Comparison of ENCODE assay signal across 8 cellular contexts in genomic region chr2:1750935-1751767, GRCh38. TPM values are rescaled to one million over a fixed set of nuclear protein-coding genes. Genes with fewer than 3 reads are reported as not detected.
A peak's percentile ranks its signal among the peaks of the same experiment; 100 is the strongest.
DNase-seq lines count a peak whose midpoint lies in the region; ATAC-seq and TF ChIP-seq lines count a peak whose summit lies in the region.

No MANE protein-coding gene starts in this region.

- no peaks in the 10 kb centered on the region for H3K9me2 ChIP-seq in MM.1S (replicated peaks; ENCODE audit: insufficient read depth, low read length)

- H3K36me3 ChIP-seq in MM.1S (replicated peaks; ENCODE audit: insufficient read depth, low read length) = no peaks in the 10 kb centered on the region

- ATAC-seq in GM18907 (IDR thresholded peaks at IDR 0.05; ENCODE audit: unreplicated experiment) = peak; percentile 78

- in situ Hi-C loops in ACHN (cut with HindIII; ENCODE audit: low pct_ligation_motif_present, low pct_unique_long_range_greater_than_20kb, low sequenced_read_pairs) (no loop called here), astrocyte of the spinal cord (cut with HindIII; ENCODE audit: low sequenced_read_pairs) (no loop called here)

- no peaks in the 10 kb centered on the region for H3K79me2 ChIP-seq in MM.1S (ENCODE audit: low read length)

- H3K4me3 ChIP-seq in MM.1S (ENCODE audit: low read length) (no peak overlapping the region), astrocyte of the spinal cord (ENCODE audit: low read depth, low read length) (no peak overlapping the region)

- H3K27ac ChIP-seq in MM.1S (ENCODE audit: low read length) = no peak overlapping the region

- peak; percentile 78 for DNase-seq in ACHN
- peak; percentile 46 for DNase-seq in MM.1S
- DNase-seq in SK-N-DZ (ENCODE audit: low spot score) = peak; percentile 81
- DNase-seq in astrocyte of the spinal cord (ENCODE audit: low read depth, low spot score) = peak; percentile 88
- peak; percentile 75 for DNase-seq in inferior parietal cortex (ENCODE audit: extremely low spot score)
- DNase-seq in stimulated activated CD4-positive, alpha-beta T cell treated with anti-CD3 and anti-CD28 coated beads, Interleukin-12 subunit alpha, Interleukin-12 subunit beta, amount 100 ng/mL, for 48 hours (ENCODE audit: low read depth in 2 of 3, low spot score in 1 of 3) = peak; percentile 15 to 22 (median 16)
- DNase-seq in NK-92 treated with Interleukin-12 subunit alpha and Interleukin-12 subunit beta, amount 100 ng/mL, for 24 hours (lab: John Stamatoyannopoulos, UW) = no peak

- H3K27me3 ChIP-seq in MM.1S (replicated peaks; ENCODE audit: insufficient read depth, low read length) = no peaks in the 10 kb centered on the region

- no peaks in the 10 kb centered on the region for H3F3A ChIP-seq in MM.1S (ENCODE audit: insufficient read depth, low read length)

- H4K20me1 ChIP-seq in MM.1S (ENCODE audit: insufficient read depth, low read length) = no peaks in the 10 kb centered on the region

- no peaks in the 10 kb centered on the region for H3K9me3 ChIP-seq in MM.1S (replicated peaks; ENCODE audit: insufficient read depth, low read length)

- no peaks in the 10 kb centered on the region for H3K4me1 ChIP-seq in MM.1S (ENCODE audit: low read length)

- TF ChIP-seq CTCF in MM.1S (IDR thresholded peaks at IDR 0.05; ENCODE audit: low read length) (peak; percentile 29; the same call in 1 of the 2 replicates), astrocyte of the spinal cord (IDR thresholded peaks at IDR 0.05; ENCODE audit: low read depth, low read length) (peak; percentile 96)

- no peak overlapping the region for H3K4me2 ChIP-seq in MM.1S (ENCODE audit: low read depth, low read length)

- no peak overlapping the region for H2AFZ ChIP-seq in MM.1S (ENCODE audit: low read length)

- no peak overlapping the region for H3K9ac ChIP-seq in MM.1S (ENCODE audit: low read length)

RNA-seq across cellular contexts. Expression of gene PXDN, which starts 6.8 kb away (rescaled TPM):
- 29.4 and 37.6 TPM in 2 replicates for polyA plus RNA-seq in SK-N-DZ (2014; cell fraction: cytosol; rRNA removed)
- polyA plus RNA-seq in SK-N-DZ (2014; cell fraction: nucleus; rRNA removed) = 65.5 and 125 TPM in 2 replicates
